9 cellular contexts compared by ENCODE assay signal in the genomic region with DNA sequence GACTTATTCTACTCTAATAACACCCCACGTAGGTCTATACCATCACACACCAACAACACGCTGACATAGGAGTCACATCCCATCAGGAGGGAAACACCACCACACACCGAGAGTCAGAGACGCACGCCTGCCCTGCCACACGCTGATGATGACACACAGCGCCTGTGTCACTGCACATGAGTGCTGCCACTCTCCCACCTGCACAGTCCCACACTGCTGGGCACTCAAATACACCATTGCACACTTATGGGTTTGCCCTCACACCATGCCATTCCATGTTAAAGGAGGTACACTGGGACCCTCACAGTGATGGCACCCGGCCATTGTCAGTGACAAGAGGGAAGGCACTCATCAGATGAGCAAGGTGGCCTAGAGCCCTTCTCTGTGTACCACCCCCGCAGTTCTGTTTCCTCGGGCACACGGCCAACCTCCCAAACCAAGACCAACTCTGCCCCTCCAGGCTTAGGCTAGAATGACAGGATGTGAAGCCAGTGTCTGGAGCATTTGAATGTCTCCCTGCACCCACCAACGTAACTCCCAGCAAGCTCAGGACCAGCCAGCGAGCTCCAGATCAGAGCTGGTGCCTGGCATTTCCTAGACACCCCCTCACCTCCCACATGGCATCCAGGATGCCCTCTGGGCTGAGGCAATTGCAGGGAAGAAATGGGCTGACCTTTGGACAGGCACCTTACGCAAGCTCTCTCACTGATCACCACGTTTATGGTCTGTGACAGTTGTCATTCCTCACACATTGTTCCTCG. TPM values are rescaled to one million over a fixed set of nuclear protein-coding genes. Genes with fewer than 3 reads are reported as not detected.
DNase-seq lines count a peak whose midpoint lies in the region; ATAC-seq and TF ChIP-seq lines count a peak whose summit lies in the region.
"Had no signal": no experiment of that assay in that cellular context is flagged by ENCODE, and none has a peak within 500 bp of the region (broad histone marks: within the 10 kb centered on the region; RNA-seq: fewer than 3 reads in every experiment).

No MANE protein-coding gene starts in this region.

- DNase-seq in EL = peak; percentile 10
- peak; percentile 65 for DNase-seq in HuH-7 (ENCODE audit: low spot score)
- peak; percentile 25 for DNase-seq in RPMI8226
- peak; percentile 75 to 85 (median 79) for DNase-seq in right lobe of liver
- DNase-seq in activated gamma-delta T cell (lab: John Stamatoyannopoulos, UW) = no peak
- DNase-seq in activated T-cell treated with anti-CD3 and anti-CD28 coated beads for 4 hours = no peak
- no peak for DNase-seq in right atrium auricular region (ENCODE audit: low spot score)
- no peak for DNase-seq in glomerular visceral epithelial cell (ENCODE audit: extremely low spot score)
- DNase-seq: activated CD8-positive, alpha-beta memory T cell treated with anti-CD3 and anti-CD28 coated beads, Interleukin-2, amount 50 U/mL, for 4 hours had no signal

- peak in 2 of 4 donors; percentile 10 to 14 for TF ChIP-seq CTCF in right lobe of liver (IDR thresholded peaks at IDR 0.05)
- no peak for TF ChIP-seq CTCF in right atrium auricular region (IDR thresholded peaks at IDR 0.05)

- H3K36me3 ChIP-seq in right lobe of liver = no peaks in the 10 kb centered on the region
- H3K36me3 ChIP-seq in right atrium auricular region = no peaks in the 10 kb centered on the region

- H3K4me3 ChIP-seq in right lobe of liver = no peak overlapping the region
- no peak overlapping the region for H3K4me3 ChIP-seq in right atrium auricular region

- 18% methylated on average over 8 of the region's 16 CpGs for WGBS in right lobe of liver (ENCODE audit: insufficient coverage, low coverage, low lambda C conversion rate, missing lambda C conversion rate)

- H3K9me3 ChIP-seq in right lobe of liver (no peaks in the 10 kb centered on the region), right atrium auricular region (no peaks in the 10 kb centered on the region)

- H3K27me3 ChIP-seq in right lobe of liver (peaks cover 0 to 9% of the 10 kb centered on the region in 2 donors), right atrium auricular region (peaks cover 0 to 9% of the 10 kb centered on the region in 2 donors)

- H3K4me1 ChIP-seq in right lobe of liver (peaks cover 0 to 22% (median 9%) of the 10 kb centered on the region in 4 donors), right atrium auricular region (peaks cover 0 to 16% of the 10 kb centered on the region in 2 donors)

- intact Hi-C loops in right lobe of liver (cut with DNase I) = no loop called here

- ATAC-seq in right lobe of liver = peak; percentile 84 to 96 (median 89)

- peak; percentile 17 for TF ChIP-seq POLR2A in right lobe of liver (IDR thresholded peaks at IDR 0.05)

- H3K27ac ChIP-seq in right lobe of liver (peak overlapping the region in 1 of 3 donors; percentile 73), right atrium auricular region (no peak overlapping the region)

RNA-seq across cellular contexts. Expression of gene CPLX2, which starts 3.6 kb away (rescaled TPM):
- under 1 TPM in 2 of 6 experiments, not detected in 4; 0.18 to 0.56 TPM for total RNA-seq in right lobe of liver
- not detected for total RNA-seq in right atrium auricular region

Comparison
In these comparisons a context has a peak if more than half of its experiments do, and no peak if none do; other contexts are left out.
1. DNase-seq: peak in EL (single experiment), HuH-7 (single experiment), RPMI8226 (single experiment) and right lobe of liver (3 of 3); none in activated gamma-delta T cell (single experiment), activated T-cell treated with anti-CD3 and anti-CD28 coated beads for 4 hours (single experiment), right atrium auricular region (single experiment) and glomerular visceral epithelial cell (single experiment).